In the genomic region with DNA sequence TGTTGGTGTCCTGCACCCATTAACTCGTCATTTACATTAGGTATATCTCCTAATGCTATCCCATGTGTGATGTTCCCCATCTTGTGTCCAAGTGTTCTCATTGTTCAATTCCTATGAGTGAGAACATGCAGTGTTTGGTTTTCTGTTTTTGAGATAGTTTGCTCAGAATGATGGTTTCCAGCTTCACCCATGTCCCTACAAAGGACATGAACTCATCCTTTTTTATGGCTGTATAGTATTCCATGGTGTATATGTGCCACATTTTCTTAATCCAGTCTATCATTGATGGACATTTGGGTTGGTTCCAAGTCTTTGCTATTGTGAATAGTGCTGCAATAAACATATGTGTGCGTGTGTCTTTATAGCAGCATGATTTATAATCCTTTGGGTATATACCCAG, we compare ENCODE assay signal across 2 cellular contexts. TPM values are rescaled to one million over a fixed set of nuclear protein-coding genes. Genes with fewer than 3 reads are reported as not detected.
"Had no signal": no experiment of that assay in that cellular context is flagged by ENCODE, and none has a peak within 500 bp of the region (broad histone marks: within the 10 kb centered on the region; RNA-seq: fewer than 3 reads in every experiment).

No MANE protein-coding gene starts in this region.

RNA-seq across cellular contexts. Expression of a gene that starts 49.1 kb away (rescaled TPM):
- total RNA-seq: GM23338, H1 had no signal
